23 cellular contexts compared by ENCODE assay signal in the genomic region with DNA sequence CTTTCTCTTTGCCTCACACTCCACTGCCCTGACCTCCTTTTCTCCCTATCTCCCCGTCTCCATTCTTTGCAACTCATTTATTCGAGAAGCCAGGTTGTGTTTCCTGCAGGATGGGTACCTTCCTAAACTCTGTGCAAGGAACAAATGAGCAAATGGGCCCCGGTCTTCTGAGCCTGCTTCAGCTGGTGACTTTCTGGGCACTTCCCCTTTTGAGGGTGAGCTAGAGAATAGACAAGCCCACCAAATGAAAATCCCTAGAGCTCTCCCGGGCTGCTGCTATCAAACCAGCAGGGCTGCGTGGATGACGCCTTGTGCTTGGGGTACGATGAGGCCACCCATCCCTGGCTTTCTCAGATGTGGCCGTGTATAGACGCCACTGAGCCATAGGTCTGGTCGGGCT.
"Had no signal": no experiment of that assay in that cellular context is flagged by ENCODE, and none has a peak within 500 bp of the region (broad histone marks: within the 10 kb centered on the region; RNA-seq: fewer than 3 reads in every experiment).

No MANE protein-coding gene starts in this region.

- DNase-seq: activated CD4-positive, alpha-beta T cell treated with anti-CD3 and anti-CD28 coated beads, Interleukin-2, amount 10 ng/mL, durations not matched to agents 24 days and 14 days; activated CD4-positive, alpha-beta T cell treated with anti-CD3 and anti-CD28 coated beads, Interleukin-2, amount 50 U/mL, for 48 hours; activated CD4-positive, CD25-positive, alpha-beta regulatory T cell treated with anti-CD3 and anti-CD28 coated beads, Interleukin-2, amount 50 U/mL, for 72 hours; activated CD8-positive, alpha-beta memory T cell treated with anti-CD3 and anti-CD28 coated beads for 24 hours; activated effector memory CD4-positive, alpha-beta T cell treated with anti-CD3 and anti-CD28 coated beads, Interleukin-2, amount 50 U/mL, for 16 hours; activated naive CD4-positive, alpha-beta T cell treated with anti-CD3 and anti-CD28 coated beads for 36 hours; activated T-cell treated with anti-CD3 and anti-CD28 coated beads, Interleukin-2, amount 50 U/mL, for 4 hours; amygdala; MM.1S; NCI-H1105; NCI-H1436; NCI-H1694 treated with DMSO at 0.1 percent for 48 hours; NCI-H2029 treated with DMSO at 0.1 percent for 48 hours; NCI-H345; NCI-H510A; NCI-H526 treated with DMSO at 0.1 percent for 48 hours; NCI-H82; PC-9; SHP77 treated with DMSO at 0.1 percent for 48 hours; T-helper 1 cell had no signal

- H3K4me2 ChIP-seq: PC-9 had no signal

- H3K9me3 Mint-ChIP-seq: activated CD4-positive, alpha-beta T cell treated with anti-CD3 and anti-CD28 coated beads, Interleukin-2, amount 10 ng/mL, durations not matched to agents 24 days and 14 days had no signal

- FAIRE-seq: astrocyte had no signal

- H3K4me3 Mint-ChIP-seq: activated CD4-positive, alpha-beta T cell treated with anti-CD3 and anti-CD28 coated beads, Interleukin-2, amount 10 ng/mL, durations not matched to agents 24 days and 14 days; activated naive CD4-positive, alpha-beta T cell treated with anti-CD3 and anti-CD28 coated beads for 36 hours; activated naive CD8-positive, alpha-beta T cell; activated T-cell treated with anti-CD3 and anti-CD28 coated beads, Interleukin-2, amount 50 U/mL, for 4 hours; brain had no signal

- H3K27ac Mint-ChIP-seq: activated CD4-positive, alpha-beta T cell treated with anti-CD3 and anti-CD28 coated beads, Interleukin-2, amount 10 ng/mL, durations not matched to agents 24 days and 14 days; activated naive CD4-positive, alpha-beta T cell treated with anti-CD3 and anti-CD28 coated beads for 36 hours; activated naive CD8-positive, alpha-beta T cell; brain had no signal

- ATAC-seq: activated T-cell treated with anti-CD3 and anti-CD28 coated beads, Interleukin-2, amount 50 U/mL, for 4 hours had no signal

- H3K27ac ChIP-seq: PC-9 had no signal

- H3K4me3 ChIP-seq: PC-9 had no signal

- H2AFZ ChIP-seq: PC-9 had no signal

- H3K4me1 Mint-ChIP-seq: activated CD4-positive, alpha-beta T cell treated with anti-CD3 and anti-CD28 coated beads, Interleukin-2, amount 10 ng/mL, durations not matched to agents 24 days and 14 days; brain had no signal

- H3K27me3 Mint-ChIP-seq: activated CD4-positive, alpha-beta T cell treated with anti-CD3 and anti-CD28 coated beads, Interleukin-2, amount 10 ng/mL, durations not matched to agents 24 days and 14 days; activated naive CD8-positive, alpha-beta T cell had no signal
